Comparison of ENCODE assay signal across 21 cellular contexts in genomic region chr4:162285753-162286152, GRCh38.
DNase-seq lines count a peak whose midpoint lies in the region; ATAC-seq lines count a peak whose summit lies in the region.
"Had no signal": no experiment of that assay in that cellular context is flagged by ENCODE, and none has a peak within 500 bp of the region (broad histone marks: within the 10 kb centered on the region; RNA-seq: fewer than 3 reads in every experiment).

No MANE protein-coding gene starts in this region.

- H3K27me3 ChIP-seq in right cardiac atrium (ENCODE audit: control insufficient read depth, insufficient read depth) = no peaks in the 10 kb centered on the region
- H3K27me3 ChIP-seq: BLaER1 treated with 17β-estradiol and CSF1 and Interleukin-3, amounts not matched to agents 10 nM and 100 nM had no signal

- H3K4me1 ChIP-seq in right cardiac atrium (ENCODE audit: control insufficient read depth, insufficient read depth, low read length) = no peaks in the 10 kb centered on the region
- H3K4me1 ChIP-seq: A549; BLaER1 treated with 17β-estradiol and CSF1 and Interleukin-3, amounts not matched to agents 10 nM and 100 nM had no signal

- intact Hi-C loops in Right ventricle myocardium inferior (cut with DNase I) = no loop called here
- intact Hi-C loops in right cardiac atrium (cut with DNase I) = no loop called here
- intact Hi-C loops in posterior vena cava (cut with DNase I) = no loop called here

- no peak for ATAC-seq in Right ventricle myocardium inferior
- no peak for ATAC-seq in right cardiac atrium
- ATAC-seq in HG02938 (IDR thresholded peaks at IDR 0.05; ENCODE audit: unreplicated experiment) = no peak
- ATAC-seq: A549, GM12878 had no signal

- DNase-seq in Right ventricle myocardium inferior (ENCODE audit: missing footprints) (peak; percentile 18), right cardiac atrium (no peak), posterior vena cava (ENCODE audit: low spot score) (peak; percentile 64), NCI-H748 treated with DMSO at 0.1 percent for 48 hours (lab: John Stamatoyannopoulos, UW) (no peak)
- DNase-seq: AML-193; CD4-positive, alpha-beta memory T cell; CD4-positive, CD25-positive, alpha-beta regulatory T cell; CD8-positive, alpha-beta memory T cell; COR-L47; DMS 273 treated with DMSO at 0.1 percent for 48 hours; DMS153; DMS53; DMS79; DND-41; EL; GDM1 had no signal

- no peak overlapping the region for H3K4me3 ChIP-seq in right cardiac atrium (ENCODE audit: low read length)
- H3K4me3 ChIP-seq: A549; BLaER1 treated with 17β-estradiol and CSF1 and Interleukin-3, amounts not matched to agents 10 nM and 100 nM; GM12878 had no signal

- 96% methylated on average over 2 of the region's 2 CpGs for WGBS in right cardiac atrium

- H3K9me3 ChIP-seq in right cardiac atrium (ENCODE audit: control insufficient read depth, low read length) = no peaks in the 10 kb centered on the region
- H3K9me3 ChIP-seq: A549 had no signal

- H3K27ac ChIP-seq in right cardiac atrium (ENCODE audit: low read length) = no peak overlapping the region
- H3K27ac ChIP-seq: 22Rv1; A549; BLaER1 treated with 17β-estradiol and CSF1 and Interleukin-3, amounts not matched to agents 10 nM and 100 nM had no signal

Comparison
In these comparisons a context has a peak if more than half of its experiments do, and no peak if none do; other contexts are left out.
1. DNase-seq: peak in Right ventricle myocardium inferior (single experiment) and posterior vena cava (single experiment); none in right cardiac atrium (0 of 3) and NCI-H748 treated with DMSO at 0.1 percent for 48 hours (single experiment).